11 cellular contexts compared by ENCODE assay signal in the genomic region with DNA sequence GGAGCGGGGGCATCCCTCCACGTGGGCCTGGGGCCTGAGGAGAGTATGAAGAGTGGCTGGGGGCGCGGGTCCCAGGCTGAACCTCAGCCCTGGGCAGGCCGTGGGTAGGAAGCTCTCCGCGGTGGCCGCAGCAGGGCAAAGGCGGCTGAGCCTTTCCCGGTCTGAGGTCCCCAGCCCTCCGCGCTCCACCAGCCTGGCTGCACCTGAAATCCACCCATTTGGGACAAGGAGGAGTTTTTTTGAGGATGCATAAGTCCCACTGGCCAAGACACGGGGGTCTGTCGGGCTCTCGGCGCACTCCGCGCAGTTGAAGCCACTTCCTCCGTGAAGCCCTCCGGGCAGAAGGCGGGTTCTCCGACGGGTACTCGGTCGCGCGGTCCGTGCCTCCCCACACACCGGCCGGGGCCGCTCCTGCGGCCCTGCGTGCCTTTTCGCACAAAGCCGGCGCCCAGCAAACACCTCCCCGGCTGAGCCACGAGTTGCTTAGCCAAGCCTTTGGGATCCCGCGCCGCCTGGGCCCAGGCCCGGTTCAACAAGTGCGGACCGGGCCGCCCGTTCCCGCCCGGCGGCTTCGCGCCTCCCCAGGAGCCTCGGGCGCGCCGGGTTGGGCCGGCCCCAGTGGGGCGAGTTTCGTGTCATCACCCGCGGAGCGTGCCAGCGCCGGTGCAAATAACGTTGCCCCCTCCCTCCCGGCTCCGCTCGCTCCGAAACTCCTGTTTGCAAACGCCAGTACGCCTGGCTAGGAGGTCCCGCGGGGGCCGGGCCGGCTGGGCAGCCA. TPM values are rescaled to one million over a fixed set of nuclear protein-coding genes. Genes with fewer than 3 reads are reported as not detected.
A peak's percentile ranks its signal among the peaks of the same experiment; 100 is the strongest.
DNase-seq lines count a peak whose midpoint lies in the region; ATAC-seq and TF ChIP-seq lines count a peak whose summit lies in the region.
"Had no signal": no experiment of that assay in that cellular context is flagged by ENCODE, and none has a peak within 500 bp of the region (broad histone marks: within the 10 kb centered on the region; RNA-seq: fewer than 3 reads in every experiment).

No MANE protein-coding gene starts in this region.

- H3K4me3 Mint-ChIP-seq in activated naive CD8-positive, alpha-beta T cell treated with anti-CD3 and anti-CD28 coated beads for 36 hours: peak overlapping the region; percentile 50

- H3K27ac Mint-ChIP-seq in activated naive CD8-positive, alpha-beta T cell treated with anti-CD3 and anti-CD28 coated beads for 36 hours: no peak overlapping the region

- H3K4me1 Mint-ChIP-seq in activated naive CD8-positive, alpha-beta T cell treated with anti-CD3 and anti-CD28 coated beads for 36 hours: peaks cover 22% of the 10 kb centered on the region

- peak overlapping the region; percentile 7 for H3K27ac ChIP-seq in suprapubic skin

- no peaks in the 10 kb centered on the region for H3K36me3 ChIP-seq in suprapubic skin

- TF ChIP-seq CTCF in suprapubic skin (IDR thresholded peaks at IDR 0.05): no peak

- no peaks in the 10 kb centered on the region for H3K9me3 Mint-ChIP-seq in activated naive CD8-positive, alpha-beta T cell treated with anti-CD3 and anti-CD28 coated beads for 36 hours

- peak; percentile 34 for DNase-seq in activated naive CD4-positive, alpha-beta T cell treated with Interleukin-2 at 50 U/mL for 16 hours
- no peak for DNase-seq in activated naive CD4-positive, alpha-beta T cell (lab: John Stamatoyannopoulos, UW)
- DNase-seq in activated naive CD8-positive, alpha-beta T cell treated with anti-CD3 and anti-CD28 coated beads for 36 hours: peak; percentile 30
- no peak for DNase-seq in left lobe of liver (ENCODE audit: low spot score)
- peak; percentile 65 to 81 for DNase-seq in suprapubic skin (ENCODE audit: low spot score in 2 of 2)
- no peak for DNase-seq in DMS153 treated with DMSO at 0.1 percent for 48 hours (lab: John Stamatoyannopoulos, UW; ENCODE audit: unreplicated experiment)
- DNase-seq in NCI-H524 treated with DMSO at 0.1 percent for 48 hours (lab: John Stamatoyannopoulos, UW): no peak
- DNase-seq: C1 segment of cervical spinal cord had no signal

- H3K36me3 Mint-ChIP-seq in activated naive CD8-positive, alpha-beta T cell treated with anti-CD3 and anti-CD28 coated beads for 36 hours: no peaks in the 10 kb centered on the region

- 51% methylated on average over 20 of the region's 74 CpGs for WGBS in suprapubic skin

- H3K27me3 Mint-ChIP-seq in activated naive CD8-positive, alpha-beta T cell treated with anti-CD3 and anti-CD28 coated beads for 36 hours: peaks cover 64% of the 10 kb centered on the region

- H3K4me1 ChIP-seq in suprapubic skin: peaks cover 73% of the 10 kb centered on the region

- peak overlapping the region; percentile 57 for H3K4me3 ChIP-seq in suprapubic skin

- ATAC-seq in left lobe of liver (peak; percentile 29), HG03432 (IDR thresholded peaks at IDR 0.05; ENCODE audit: unreplicated experiment) (no peak)
- ATAC-seq: Panc1 had no signal

- peaks cover 33% of the 10 kb centered on the region for H3K27me3 ChIP-seq in suprapubic skin

- no peaks in the 10 kb centered on the region for H3K9me3 ChIP-seq in suprapubic skin

- TF ChIP-seq EP300 in suprapubic skin (IDR thresholded peaks at IDR 0.05): no peak

- no peak for TF ChIP-seq POLR2A in suprapubic skin (IDR thresholded peaks at IDR 0.05)

RNA-seq across cellular contexts. Expression of a gene that starts 0.7 kb away (rescaled TPM):
- total RNA-seq in activated naive CD8-positive, alpha-beta T cell treated with anti-CD3 and anti-CD28 coated beads for 36 hours: under 1 TPM; 0.42 to 0.45 TPM
- total RNA-seq in left lobe of liver (0.23 TPM), suprapubic skin (100 to 1,000 TPM in 2 of 4 donors, 10 to 100 TPM in 2; 64.4 to 196 (median 121) TPM)
- total RNA-seq: glomerular endothelial cell had no signal

RNA-seq across cellular contexts. Expression of a gene that starts 5.4 kb away (rescaled TPM):
- total RNA-seq in activated naive CD8-positive, alpha-beta T cell treated with anti-CD3 and anti-CD28 coated beads for 36 hours: 10 to 100 TPM; 20.4 to 20.6 TPM
- 13.4 TPM for total RNA-seq in left lobe of liver
- total RNA-seq in suprapubic skin: 10 to 100 TPM; 26.3 to 55.9 (median 38.1) TPM

RNA-seq across cellular contexts. Expression of a gene that starts 47.6 kb away (rescaled TPM):
- 1 to 10 TPM; 2.4 to 3.3 TPM for total RNA-seq in activated naive CD8-positive, alpha-beta T cell treated with anti-CD3 and anti-CD28 coated beads for 36 hours
- total RNA-seq in left lobe of liver (not detected), suprapubic skin (1 to 10 TPM in 1 of 4 donors, under 1 TPM in 1, not detected in 2; 0.76 to 1.1 TPM)
- total RNA-seq: glomerular endothelial cell had no signal

Comparison
In these comparisons a context has a peak if more than half of its experiments do, and no peak if none do; other contexts are left out.
1. DNase-seq: peak in activated naive CD4-positive, alpha-beta T cell treated with Interleukin-2 at 50 U/mL for 16 hours (single experiment), activated naive CD8-positive, alpha-beta T cell treated with anti-CD3 and anti-CD28 coated beads for 36 hours (single experiment) and suprapubic skin (2 of 2); none in activated naive CD4-positive, alpha-beta T cell (0 of 4), left lobe of liver (single experiment), DMS153 treated with DMSO at 0.1 percent for 48 hours (single experiment) and NCI-H524 treated with DMSO at 0.1 percent for 48 hours (single experiment).
2. RNA of a gene that starts 0.7 kb away (total RNA-seq): 64.4 to 196 TPM in suprapubic skin; 0.42 to 0.45 TPM in activated naive CD8-positive, alpha-beta T cell treated with anti-CD3 and anti-CD28 coated beads for 36 hours and 0.23 TPM in left lobe of liver (single experiment); every median in the first group is over 10 times any median in the second.